8 cellular contexts compared by ENCODE assay signal in genomic region chr17:81396278-81396721, GRCh38. TPM values are rescaled to one million over a fixed set of nuclear protein-coding genes. Genes with fewer than 3 reads are reported as not detected.
DNase-seq lines count a peak whose midpoint lies in the region; ATAC-seq and TF ChIP-seq lines count a peak whose summit lies in the region.
"Had no signal": no experiment of that assay in that cellular context is flagged by ENCODE, and none has a peak within 500 bp of the region (broad histone marks: within the 10 kb centered on the region; RNA-seq: fewer than 3 reads in every experiment).

No MANE protein-coding gene starts in this region.

- H3K9me3 Mint-ChIP-seq in MCF 10A (ENCODE audit: unreplicated experiment), result no peaks in the 10 kb centered on the region
- no peaks in the 10 kb centered on the region for H3K9me3 Mint-ChIP-seq in activated naive CD8-positive, alpha-beta T cell treated with anti-CD3 and anti-CD28 coated beads for 36 hours

- H3K27me3 ChIP-seq in left lung, result peaks cover 0 to 98% of the 10 kb centered on the region in 2 donors

- peak overlapping the region; percentile 99 for H3K27ac Mint-ChIP-seq in MCF 10A (ENCODE audit: low read depth, unreplicated experiment)
- H3K27ac Mint-ChIP-seq in activated naive CD8-positive, alpha-beta T cell treated with anti-CD3 and anti-CD28 coated beads for 36 hours, result no peak overlapping the region

- ATAC-seq in left lung (no peak), GM19452 (IDR thresholded peaks at IDR 0.05; ENCODE audit: unreplicated experiment) (no peak), HG02759 (IDR thresholded peaks at IDR 0.05; ENCODE audit: unreplicated experiment) (no peak)

- POLR2A ChIA-PET in MCF 10A (lab: Yijun Ruan, JAX), result interaction anchor here (0.6 to 9.2 kb wide), 14 partner anchors 14 to 641 kb away, joined by 3 to 169 read pairs (median 8); partner anchors contain the start of genes ACTG1, DCXR, NDUFAF8 and SLC38A10

- no peaks in the 10 kb centered on the region for H3K9me3 ChIP-seq in left lung

- H3K27ac ChIP-seq in left lung (peak overlapping the region; percentile 93), substantia nigra (ENCODE audit: low read depth, low read length, poor library complexity, severe bottlenecking) (peak overlapping the region; percentile 93)

- no peak for TF ChIP-seq CTCF in MCF 10A (IDR thresholded peaks at IDR 0.05; ENCODE audit: unreplicated experiment)
- no peak for TF ChIP-seq CTCF in left lung (IDR thresholded peaks at IDR 0.05)

- H3K4me1 ChIP-seq in left lung, result peaks cover 29 to 88% of the 10 kb centered on the region in 2 donors

- H3K27me3 Mint-ChIP-seq in MCF 10A (ENCODE audit: insufficient read depth, unreplicated experiment), result no peaks in the 10 kb centered on the region
- peaks cover 79% of the 10 kb centered on the region for H3K27me3 Mint-ChIP-seq in activated naive CD8-positive, alpha-beta T cell treated with anti-CD3 and anti-CD28 coated beads for 36 hours

- H3K36me3 Mint-ChIP-seq in MCF 10A (ENCODE audit: insufficient read depth, unreplicated experiment), result peaks cover 31% of the 10 kb centered on the region
- no peaks in the 10 kb centered on the region for H3K36me3 Mint-ChIP-seq in activated naive CD8-positive, alpha-beta T cell treated with anti-CD3 and anti-CD28 coated beads for 36 hours

- H3K4me3 Mint-ChIP-seq in MCF 10A (ENCODE audit: unreplicated experiment), result peak overlapping the region; percentile 89
- no peak overlapping the region for H3K4me3 Mint-ChIP-seq in activated naive CD8-positive, alpha-beta T cell treated with anti-CD3 and anti-CD28 coated beads for 36 hours

- H3K4me3 ChIP-seq in Jurkat, Clone E6-1 (ENCODE audit: low read length), result peak overlapping the region; percentile 82
- H3K4me3 ChIP-seq in left lung, result peak overlapping the region; percentile 45 to 72

- no peak for DNase-seq in Jurkat, Clone E6-1 (ENCODE audit: low read depth, low spot score)
- DNase-seq in MCF 10A (ENCODE audit: unreplicated experiment), result no peak
- no peak for DNase-seq in left lung
- peak in 9 of 49 donors; percentile 38 to 67 (median 62) for DNase-seq in substantia nigra (lab: John Stamatoyannopoulos, UW)
- no peak for DNase-seq in activated naive CD8-positive, alpha-beta T cell treated with anti-CD3 and anti-CD28 coated beads for 36 hours
- DNase-seq: NCI-H187 treated with DMSO at 0.1 percent for 48 hours had no signal

- no TSS peak for BruUV-seq in MCF 10A (replicated peaks; lab: Mats Ljungman, UMichigan)

- intact Hi-C loops in MCF 10A (cut with micrococcal nuclease), result loop anchor here (5.0 kb wide), 2 partner anchors 69 to 89 kb away; no protein-coding TSS in a partner anchor
- intact Hi-C loops in left lung (cut with DNase I), result loop anchor here (5.0 to 10.0 kb wide), 2 partner anchors 89 to 116 kb away; partner anchors contain the start of gene ACTG1 (in 1 of the 2)

- no peaks in the 10 kb centered on the region for H3K36me3 ChIP-seq in left lung

- H3K4me1 Mint-ChIP-seq in MCF 10A (ENCODE audit: insufficient read depth, unreplicated experiment), result peaks cover 16% of the 10 kb centered on the region
- peaks cover 22% of the 10 kb centered on the region for H3K4me1 Mint-ChIP-seq in activated naive CD8-positive, alpha-beta T cell treated with anti-CD3 and anti-CD28 coated beads for 36 hours

- CTCF ChIA-PET in MCF 10A (lab: Yijun Ruan, JAX), result interaction anchor here (0.5 to 2.1 kb wide), 5 partner anchors 23 to 98 kb away, joined by 3 to 7 read pairs (median 5); no protein-coding TSS in a partner anchor

RNA-seq across cellular contexts. Expression of gene BAHCC1, which starts 1.0 kb away (rescaled TPM):
- 8.7 TPM for polyA plus RNA-seq in Jurkat, Clone E6-1 (2012; ENCODE audit: insufficient read depth, insufficient read length)
- total RNA-seq in MCF 10A (2022), result 7.4 and 9.2 TPM in 2 replicates
- total RNA-seq in left lung, result 10 to 100 TPM; 13.6 to 19.8 TPM
- under 1 TPM; 0.08 to 0.25 TPM for total RNA-seq in activated naive CD8-positive, alpha-beta T cell treated with anti-CD3 and anti-CD28 coated beads for 36 hours
